1 cellular context compared by ENCODE assay signal in genomic region chr15:40767838-40768491, GRCh38.
TF ChIP-seq lines count a peak whose summit lies in the region.

No MANE protein-coding gene starts in this region.

TF ChIP-seq in SK-N-SH, 30 proteins besides CTCF, POLR2A, EP300 and RAD21:
- TF ChIP-seq MEF2A (IDR thresholded peaks at IDR 0.05; ENCODE audit: borderline replicate concordance, low read depth) = no peak
- TF ChIP-seq TCF12 (IDR thresholded peaks at IDR 0.05) = no peak
- TF ChIP-seq, protein P1, sequence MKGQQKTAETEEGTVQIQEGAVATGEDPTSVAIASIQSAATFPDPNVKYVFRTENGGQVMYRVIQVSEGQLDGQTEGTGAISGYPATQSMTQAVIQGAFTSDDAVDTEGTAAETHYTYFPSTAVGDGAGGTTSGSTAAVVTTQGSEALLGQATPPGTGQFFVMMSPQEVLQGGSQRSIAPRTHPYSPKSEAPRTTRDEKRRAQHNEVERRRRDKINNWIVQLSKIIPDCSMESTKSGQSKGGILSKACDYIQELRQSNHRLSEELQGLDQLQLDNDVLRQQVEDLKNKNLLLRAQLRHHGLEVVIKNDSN (IDR thresholded peaks at IDR 0.05; ENCODE audit: borderline replicate concordance, low read depth) = no peak
